Comparison of ENCODE assay signal across 15 cellular contexts in genomic region chr17:1843947-1844346, GRCh38.
"Had no signal": no experiment of that assay in that cellular context is flagged by ENCODE, and none has a peak within 500 bp of the region (broad histone marks: within the 10 kb centered on the region; RNA-seq: fewer than 3 reads in every experiment).

No MANE protein-coding gene starts in this region.

- H3K9me3 ChIP-seq: colonic mucosa, heart right ventricle, neutrophil, tibial artery, upper lobe of left lung, uterus had no signal

- H3K4me1 ChIP-seq: colonic mucosa, foreskin keratinocyte, tibial artery, uterus had no signal

- H3K36me3 ChIP-seq: colonic mucosa, uterus had no signal

- H3K27ac ChIP-seq: colonic mucosa, foreskin keratinocyte, neutrophil, tibial artery, upper lobe of left lung, uterus had no signal

- H3K4me3 ChIP-seq: colonic mucosa, tibial artery, upper lobe of left lung, uterus had no signal

- H3K27me3 ChIP-seq: colonic mucosa, foreskin keratinocyte, heart right ventricle, neutrophil, tibial artery, upper lobe of left lung, uterus had no signal

- ATAC-seq: foreskin keratinocyte; naive thymus-derived CD4-positive, alpha-beta T cell; stimulated activated effector memory CD8-positive, alpha-beta T cell treated with anti-CD3 and anti-CD28 coated beads, Interleukin-12 subunit alpha, Interleukin-12 subunit beta, amount 100 ng/mL, for 72 hours had no signal

- DNase-seq: colonic mucosa; dermis blood vessel endothelial cell; erythroblast; foreskin keratinocyte; islet precursor cell; mesendoderm; naive thymus-derived CD4-positive, alpha-beta T cell; stimulated activated CD4-positive, alpha-beta T cell treated with anti-CD3 and anti-CD28 coated beads, Interleukin-4, amount 100 ng/mL, for 1 hour; stimulated activated CD8-positive, alpha-beta memory T cell treated with anti-CD3 and anti-CD28 coated beads, Interleukin-4, amount 100 ng/mL, for 48 hours; tibial artery; upper lobe of left lung; uterus had no signal
